Comparison of ENCODE assay signal across 21 cellular contexts in genomic region chr1:226629210-226629895, GRCh38.
DNase-seq lines count a peak whose midpoint lies in the region; ATAC-seq and TF ChIP-seq lines count a peak whose summit lies in the region.
"Had no signal": no experiment of that assay in that cellular context is flagged by ENCODE, and none has a peak within 500 bp of the region (broad histone marks: within the 10 kb centered on the region; RNA-seq: fewer than 3 reads in every experiment).

No MANE protein-coding gene starts in this region.

- CTCF ChIA-PET in activated CD4-positive, alpha-beta T cell treated with anti-CD3 and anti-CD28 coated beads for 36 hours (lab: Charles Lee) = interaction anchor here (0.5 to 1.0 kb wide), 2 partner anchors 53 to 77 kb away, joined by 3 to 4 read pairs; no protein-coding TSS in a partner anchor
- CTCF ChIA-PET in CD4-positive, alpha-beta T cell (lab: Charles Lee) = interaction anchor here (0.9 to 2.4 kb wide), 2 partner anchors 110 to 199 kb away, joined by 3 to 8 read pairs; partner anchors contain the start of gene ITPKB

- 92 to 94% (median 93%) methylated on average over 13 to 18 of the region's 18 CpGs for WGBS in spleen, 5 donors

- no peaks in the 10 kb centered on the region for H3K9me3 ChIP-seq in CD4-positive, alpha-beta T cell (ENCODE audit: control insufficient read depth, low read length)
- H3K9me3 ChIP-seq in spleen = no peaks in the 10 kb centered on the region
- H3K9me3 ChIP-seq: BE2C, MG63 had no signal

- H3K4me1 Mint-ChIP-seq in activated CD4-positive, alpha-beta T cell treated with anti-CD3 and anti-CD28 coated beads for 36 hours = peaks cover 50% of the 10 kb centered on the region
- H3K4me1 Mint-ChIP-seq in CD4-positive, alpha-beta T cell (ENCODE audit: low read depth) = peaks cover 44% of the 10 kb centered on the region
- peaks cover 14 to 29% of the 10 kb centered on the region in 2 donors for H3K4me1 Mint-ChIP-seq in effector memory CD8-positive, alpha-beta T cell (ENCODE audit: low read depth in 2 of 2)

- intact Hi-C loops in activated CD4-positive, alpha-beta T cell treated with anti-CD3 and anti-CD28 coated beads for 36 hours (cut with DNase I, micrococcal nuclease) = loop anchor here in 1 of 2 experiments (10.0 kb wide), 2 partner anchors 445 to 915 kb away; no protein-coding TSS in a partner anchor
- intact Hi-C loops in CD4-positive, alpha-beta T cell (cut with DNase I, micrococcal nuclease) = loop anchor here in 1 of 2 experiments (5.0 kb wide), 1 partner anchor 913 kb away; no protein-coding TSS in a partner anchor
- intact Hi-C loops in spleen (cut with DNase I; ENCODE audit: low total_unique reads) = no loop called here

- no peak overlapping the region for H3K27ac ChIP-seq in CD4-positive, alpha-beta T cell (ENCODE audit: low read depth, low read length)
- H3K27ac ChIP-seq in spleen = peak overlapping the region in 1 of 8 donors; percentile 2
- H3K27ac ChIP-seq: hepatocyte, PC-9, SK-N-MC had no signal

- H3K4me3 Mint-ChIP-seq in activated CD4-positive, alpha-beta T cell treated with anti-CD3 and anti-CD28 coated beads for 36 hours = no peak overlapping the region
- no peak overlapping the region for H3K4me3 Mint-ChIP-seq in CD4-positive, alpha-beta T cell
- H3K4me3 Mint-ChIP-seq in effector memory CD8-positive, alpha-beta T cell = no peak overlapping the region

- POLR2A ChIA-PET in activated CD4-positive, alpha-beta T cell treated with anti-CD3 and anti-CD28 coated beads for 36 hours (lab: Charles Lee) = no interaction called here
- POLR2A ChIA-PET in CD4-positive, alpha-beta T cell (lab: Charles Lee) = interaction anchor here (0.5 to 0.8 kb wide), 2 partner anchors 24 to 255 kb away, joined by 3 to 4 read pairs; no protein-coding TSS in a partner anchor

- no peaks in the 10 kb centered on the region for H3K27me3 Mint-ChIP-seq in activated CD4-positive, alpha-beta T cell treated with anti-CD3 and anti-CD28 coated beads for 36 hours
- H3K27me3 Mint-ChIP-seq in CD4-positive, alpha-beta T cell = no peaks in the 10 kb centered on the region
- H3K27me3 Mint-ChIP-seq in effector memory CD8-positive, alpha-beta T cell = peaks cover 0 to 12% of the 10 kb centered on the region in 2 donors

- no peak overlapping the region for H3K4me3 ChIP-seq in spleen
- H3K4me3 ChIP-seq: hepatocyte, MG63, PC-9, SK-N-MC had no signal

- no peak for TF ChIP-seq POLR2A in spleen (IDR thresholded peaks at IDR 0.05)

- peaks cover 35% of the 10 kb centered on the region for H3K36me3 Mint-ChIP-seq in activated CD4-positive, alpha-beta T cell treated with anti-CD3 and anti-CD28 coated beads for 36 hours (ENCODE audit: low read depth)
- H3K36me3 Mint-ChIP-seq in CD4-positive, alpha-beta T cell (ENCODE audit: low read depth) = peaks cover 61% of the 10 kb centered on the region
- H3K36me3 Mint-ChIP-seq in effector memory CD8-positive, alpha-beta T cell (ENCODE audit: insufficient read depth) = peaks cover 33% of the 10 kb centered on the region

- peaks cover 1% of the 10 kb centered on the region for H3K9me3 Mint-ChIP-seq in activated CD4-positive, alpha-beta T cell treated with anti-CD3 and anti-CD28 coated beads for 36 hours (ENCODE audit: low read depth)
- H3K9me3 Mint-ChIP-seq in CD4-positive, alpha-beta T cell = no peaks in the 10 kb centered on the region
- H3K9me3 Mint-ChIP-seq in effector memory CD8-positive, alpha-beta T cell = no peaks in the 10 kb centered on the region

- H3K4me1 ChIP-seq in spleen = peaks cover 19 to 56% (median 43%) of the 10 kb centered on the region in 6 donors
- H3K4me1 ChIP-seq: BE2C had no signal

- H3K27ac Mint-ChIP-seq in activated CD4-positive, alpha-beta T cell treated with anti-CD3 and anti-CD28 coated beads for 36 hours = peak overlapping the region; percentile 61
- H3K27ac Mint-ChIP-seq in CD4-positive, alpha-beta T cell = peak overlapping the region; percentile 49
- H3K27ac Mint-ChIP-seq in effector memory CD8-positive, alpha-beta T cell = peak overlapping the region; percentile 22 to 36

- ATAC-seq in activated CD4-positive, alpha-beta T cell treated with anti-CD3 and anti-CD28 coated beads for 36 hours = no peak
- no peak for ATAC-seq in CD4-positive, alpha-beta T cell (ENCODE audit: poor library complexity)
- no peak for ATAC-seq in effector memory CD8-positive, alpha-beta T cell (replicated peaks)
- ATAC-seq in GM19324 (IDR thresholded peaks at IDR 0.05; ENCODE audit: low FRiP score, unreplicated experiment) (no peak), HG03460 (IDR thresholded peaks at IDR 0.05; ENCODE audit: unreplicated experiment) (no peak)

- no peak for TF ChIP-seq CTCF in CD4-positive, alpha-beta T cell (IDR thresholded peaks at IDR 0.05)
- TF ChIP-seq CTCF in spleen (IDR thresholded peaks at IDR 0.05 in 8 of 11, conservative IDR thresholded peaks at IDR 0.05 in 3 of 11) = no peak

- DNase-seq in activated CD4-positive, alpha-beta T cell treated with anti-CD3 and anti-CD28 coated beads for 36 hours = no peak
- no peak for DNase-seq in activated CD4-positive, alpha-beta T cell treated with anti-CD3 and anti-CD28 coated beads, Interleukin-2, amount 50 U/mL, for 48 hours
- DNase-seq in CD4-positive, alpha-beta T cell = peak in 1 of 10 experiments; percentile 30
- DNase-seq in effector memory CD8-positive, alpha-beta T cell = no peak
- peak; percentile 72 for DNase-seq in spleen
- DNase-seq in SHP77 (lab: John Stamatoyannopoulos, UW) = no peak
- DNase-seq: 8988T; activated CD4-positive, alpha-beta T cell treated with anti-CD3 and anti-CD28 coated beads for 1 hour; activated T-cell treated with anti-CD3 and anti-CD28 coated beads for 4 hours; BE2C; IMR-90; islet precursor cell; mesendoderm; MG63; NCI-H2227 treated with DMSO at 0.1 percent for 48 hours; PC-9; T-helper 9 cell had no signal

- H3K36me3 ChIP-seq in spleen = peaks cover 0 to 47% (median 9%) of the 10 kb centered on the region in 6 donors
- H3K36me3 ChIP-seq: BE2C had no signal

- H3K27me3 ChIP-seq in CD4-positive, alpha-beta T cell (ENCODE audit: control insufficient read depth, insufficient read depth, low read length) = no peaks in the 10 kb centered on the region
- no peaks in the 10 kb centered on the region for H3K27me3 ChIP-seq in spleen (replicated peaks in 1 of 7)
- H3K27me3 ChIP-seq: BE2C, hepatocyte, MG63 had no signal
